Comparison of ENCODE assay signal across 2 cellular contexts in genomic region chr20:47789081-47789998, GRCh38.
A peak's percentile ranks its signal among the peaks of the same experiment; 100 is the strongest.
TF ChIP-seq lines count a peak whose summit lies in the region.

No MANE protein-coding gene starts in this region.

TF ChIP-seq in SK-N-SH, 30 proteins besides CTCF, POLR2A, EP300 and RAD21 (continued from another document):
- TF ChIP-seq MXI1 (IDR thresholded peaks at IDR 0.05; ENCODE audit: low read depth, low read length) = peak; percentile 52; the same call in 1 of the 2 replicates
- no peak for TF ChIP-seq ELF1 (IDR thresholded peaks at IDR 0.05)
- no peak for TF ChIP-seq JUND (IDR thresholded peaks at IDR 0.05)
- no peak for TF ChIP-seq ZBTB33 (IDR thresholded peaks at IDR 0.05; ENCODE audit: borderline replicate concordance, low read depth)
- no peak for TF ChIP-seq USF1 (IDR thresholded peaks at IDR 0.05; ENCODE audit: borderline replicate concordance, low read depth)

TF ChIP-seq in SK-N-SH treated with all-trans-retinoic acid at 6 μM for 48 hours, 23 proteins besides CTCF, POLR2A, EP300 and RAD21 (continued from another document):
- TF ChIP-seq PATZ1 (CRISPR knock-in tag; IDR thresholded peaks at IDR 0.05; ENCODE audit: borderline replicate concordance) = no peak
- TF ChIP-seq ARNTL (CRISPR knock-in tag; IDR thresholded peaks at IDR 0.05; ENCODE audit: borderline replicate concordance, low read depth) = no peak
- TF ChIP-seq ESRRG (CRISPR knock-in tag; IDR thresholded peaks at IDR 0.05) = no peak
TF ChIP-seq in SK-N-SH treated with all-trans-retinoic acid at 6 μM for 48 hours: peak in this region for 0.
